1 cellular context compared by ENCODE assay signal in genomic region chr7:150715738-150716137, GRCh38.
TF ChIP-seq lines count a peak whose summit lies in the region.

No MANE protein-coding gene starts in this region.

TF ChIP-seq in WTC11, 78 proteins besides CTCF, POLR2A, EP300 and RAD21 (continued from another document):
- TF ChIP-seq STAT6 (CRISPR knock-in tag; conservative IDR thresholded peaks at IDR 0.05; ENCODE audit: low read depth) (no peak), EMX1 (CRISPR knock-in tag; IDR thresholded peaks at IDR 0.05) (no peak), SMAD3 (CRISPR knock-in tag; IDR thresholded peaks at IDR 0.05; ENCODE audit: borderline replicate concordance) (no peak), GTF2I (CRISPR knock-in tag; conservative IDR thresholded peaks at IDR 0.05) (no peak)
